11 cellular contexts compared by ENCODE assay signal in the genomic region with DNA sequence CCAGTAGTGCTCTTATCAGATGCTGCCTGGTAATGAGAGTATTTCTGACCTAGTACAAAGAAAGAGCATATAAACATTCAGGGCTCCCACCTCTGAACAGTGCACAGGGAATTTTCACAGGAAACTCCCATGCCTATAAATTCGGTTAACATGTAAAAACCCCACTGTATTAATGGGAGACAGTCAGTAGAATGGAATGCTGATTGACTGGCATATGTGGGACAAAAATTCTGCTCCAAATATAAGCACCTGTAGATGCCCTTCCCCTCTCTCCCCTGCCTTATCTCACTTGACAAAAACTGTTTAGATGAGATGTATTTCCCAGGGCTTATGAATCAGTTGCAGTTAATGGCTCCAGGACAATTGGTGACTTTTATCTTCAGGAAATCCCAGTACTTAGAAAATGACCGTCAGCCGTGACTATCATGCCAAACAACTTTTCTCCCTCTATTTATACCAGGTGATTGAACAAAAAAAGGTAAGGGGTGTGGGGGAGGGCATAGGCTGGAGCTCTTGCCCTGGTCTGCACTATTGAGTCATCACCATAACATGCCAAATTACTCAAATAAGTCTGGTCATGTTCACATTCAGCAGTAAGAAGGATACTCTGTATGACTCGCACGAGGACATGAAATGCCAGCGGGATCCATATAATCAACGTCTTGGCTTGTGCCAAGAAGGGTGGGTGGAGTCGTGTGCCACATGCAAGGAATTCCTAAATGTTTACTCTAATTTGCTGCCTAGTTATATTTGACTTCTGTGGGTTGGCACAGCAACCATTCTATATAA.
A peak's percentile ranks its signal among the peaks of the same experiment; 100 is the strongest.
DNase-seq lines count a peak whose midpoint lies in the region; ATAC-seq and TF ChIP-seq lines count a peak whose summit lies in the region.
"Had no signal": no experiment of that assay in that cellular context is flagged by ENCODE, and none has a peak within 500 bp of the region (broad histone marks: within the 10 kb centered on the region; RNA-seq: fewer than 3 reads in every experiment).

No MANE protein-coding gene starts in this region.

- peaks cover 28% of the 10 kb centered on the region for H3K4me1 ChIP-seq in foreskin keratinocyte
- H3K4me1 ChIP-seq in transverse colon: peaks cover 0 to 5% (median 0%) of the 10 kb centered on the region in 4 donors
- H3K4me1 ChIP-seq: ascending aorta had no signal

- intact Hi-C loops in transverse colon (cut with DNase I; ENCODE audit: low total_unique reads): no loop called here

- TF ChIP-seq EP300 in transverse colon (IDR thresholded peaks at IDR 0.05; ENCODE audit: low read depth): no peak

- ATAC-seq in foreskin keratinocyte (peak; percentile 92), GM21390 (IDR thresholded peaks at IDR 0.05; ENCODE audit: unreplicated experiment) (no peak), GM21528 (IDR thresholded peaks at IDR 0.05; ENCODE audit: low FRiP score, unreplicated experiment) (no peak)
- no peak for ATAC-seq in activated CD4-positive, CD25-positive, alpha-beta regulatory T cell treated with anti-CD3 and anti-CD28 coated beads, Interleukin-2, amount 50 U/mL, for 24 hours
- ATAC-seq: activated CD8-positive, alpha-beta memory T cell treated with anti-CD3 and anti-CD28 coated beads, Interleukin-2, amount 10 ng/mL, durations not matched to agents 7 days and 5 days had no signal

- no peak overlapping the region for H3K4me3 ChIP-seq in transverse colon
- H3K4me3 ChIP-seq: ascending aorta had no signal

- in situ Hi-C loops in transverse colon (cut with MboI; ENCODE audit: low pct_ligation_motif_present in 1 of 4, low pct_unique_long_range_greater_than_20kb in 1 of 4, low sequenced_read_pairs in 3 of 4): loop anchor here in 1 of 4 donors (25.0 kb wide), 1 partner anchor 454 kb away; no protein-coding TSS in a partner anchor

- TF ChIP-seq CTCF in foreskin keratinocyte (conservative IDR thresholded peaks at IDR 0.05) (no peak), transverse colon (IDR thresholded peaks at IDR 0.05) (no peak)

- peak; percentile 96 for DNase-seq in HPDE6-E6E7 (ENCODE audit: extremely low spot score)
- DNase-seq in amniotic epithelial cell (ENCODE audit: low read depth): peak; percentile 58
- peak; percentile 99 to 100 for DNase-seq in foreskin keratinocyte
- peak; percentile 48 for DNase-seq in transverse colon
- no peak for DNase-seq in NCI-H2196 treated with DMSO at 0.1 percent for 48 hours (lab: John Stamatoyannopoulos, UW; ENCODE audit: unreplicated experiment)
- DNase-seq: activated CD8-positive, alpha-beta memory T cell treated with anti-CD3 and anti-CD28 coated beads, Interleukin-2, amount 10 ng/mL, durations not matched to agents 7 days and 5 days; T-helper 1 cell had no signal

- H3K9me3 ChIP-seq in transverse colon: no peaks in the 10 kb centered on the region
- H3K9me3 ChIP-seq: ascending aorta had no signal

- H3K27ac ChIP-seq in foreskin keratinocyte: peak overlapping the region; percentile 90
- H3K27ac ChIP-seq in transverse colon: no peak overlapping the region
- H3K27ac ChIP-seq: ascending aorta had no signal

- WGBS in transverse colon (ENCODE audit: low coverage in 1 of 2), 2 donors: 30 to 45% methylated on average over 7 to 8 of the region's 8 CpGs

- H3K27me3 ChIP-seq in foreskin keratinocyte: no peaks in the 10 kb centered on the region
- no peaks in the 10 kb centered on the region for H3K27me3 ChIP-seq in transverse colon
- H3K27me3 ChIP-seq: ascending aorta had no signal

- H3K36me3 ChIP-seq in transverse colon: no peaks in the 10 kb centered on the region
- H3K36me3 ChIP-seq: ascending aorta had no signal

- TF ChIP-seq POLR2A in transverse colon (IDR thresholded peaks at IDR 0.05): no peak
